ENCODE assay signal across 8 cellular contexts in the genomic region with DNA sequence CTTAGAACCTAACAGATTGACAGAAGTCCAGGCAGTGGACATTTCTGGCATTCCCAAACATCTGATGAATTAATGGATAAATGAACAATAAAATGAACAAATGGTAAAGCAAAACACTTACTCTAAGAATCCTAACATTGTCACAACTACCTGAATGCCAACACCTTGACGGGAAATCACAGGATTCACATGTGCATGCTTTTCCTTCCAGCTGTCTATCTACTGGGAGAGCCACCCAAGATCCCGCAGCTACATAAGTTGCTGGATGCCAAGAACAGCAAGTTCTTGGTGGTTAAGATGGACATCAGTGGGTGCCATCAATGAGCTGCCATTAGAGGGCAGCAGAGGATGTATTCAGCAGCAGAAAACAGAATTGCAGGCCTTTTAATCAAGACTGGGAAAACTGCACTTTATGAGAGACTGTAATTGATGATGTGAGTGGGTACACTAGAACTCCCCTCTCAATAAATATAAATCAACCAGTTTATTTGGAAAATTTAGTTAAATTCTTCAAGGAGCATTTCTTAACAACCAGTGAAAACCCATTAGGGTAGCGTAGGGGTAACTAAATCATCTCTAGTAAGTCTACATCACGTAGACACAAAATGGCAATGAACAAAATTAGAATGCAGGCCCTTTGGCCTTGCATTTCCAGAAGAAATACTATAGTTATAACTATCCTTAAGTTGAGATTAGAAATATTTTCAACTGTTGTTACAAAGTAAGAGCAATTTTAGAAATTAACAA. TPM values are rescaled to one million over a fixed set of nuclear protein-coding genes. Genes with fewer than 3 reads are reported as not detected.
DNase-seq lines count a peak whose midpoint lies in the region; ATAC-seq and TF ChIP-seq lines count a peak whose summit lies in the region.

No MANE protein-coding gene starts in this region.

- no peak overlapping the region for H3K4me3 Mint-ChIP-seq in activated naive CD4-positive, alpha-beta T cell treated with anti-CD3 and anti-CD28 coated beads for 36 hours
- H3K4me3 Mint-ChIP-seq in glutamatergic neuron (ENCODE audit: unreplicated experiment): no peak overlapping the region

- ATAC-seq in GM21360 (IDR thresholded peaks at IDR 0.05; ENCODE audit: unreplicated experiment) (peak; percentile 84), PC-3 (peak; percentile 91), aorta (ENCODE audit: low FRiP score) (peak; percentile 91)

- no peak overlapping the region for H3K18ac ChIP-seq in trophoblast cell (ENCODE audit: low read length)

- no peak overlapping the region for H3K4ac ChIP-seq in trophoblast cell (ENCODE audit: low read depth, low read length)

- H3K27me3 ChIP-seq in PC-3 (ENCODE audit: low read length) (no peaks in the 10 kb centered on the region), trophoblast cell (ENCODE audit: insufficient read depth, low read length) (no peaks in the 10 kb centered on the region), aorta (ENCODE audit: control insufficient read depth in 1 of 2, insufficient read depth in 2 of 2, low read length in 1 of 2) (no peaks in the 10 kb centered on the region)

- peak; percentile 90 for TF ChIP-seq RAD21 in Ishikawa (IDR thresholded peaks at IDR 0.05; ENCODE audit: low read depth)

- H4K91ac ChIP-seq in trophoblast cell (ENCODE audit: low read depth, low read length): no peak overlapping the region

- BruUV-seq in PC-3 (replicated peaks; lab: Mats Ljungman, UMichigan): no TSS peak

- no peak overlapping the region for H4K8ac ChIP-seq in trophoblast cell (ENCODE audit: low read depth, low read length)

- H3K36me3 ChIP-seq in PC-3 (ENCODE audit: low read depth, low read length) (no peaks in the 10 kb centered on the region), trophoblast cell (ENCODE audit: control insufficient read depth in 1 of 2, insufficient read depth in 2 of 2, low read length in 2 of 2) (no peaks in the 10 kb centered on the region), aorta (ENCODE audit: control insufficient read depth in 1 of 2, insufficient read depth in 2 of 2, low read length in 1 of 2) (no peaks in the 10 kb centered on the region)

- H3K27ac ChIP-seq in PC-3 (ENCODE audit: low read length) (no peak overlapping the region), trophoblast cell (ENCODE audit: low read depth, low read length) (no peak overlapping the region), aorta (ENCODE audit: low read depth in 1 of 2, low read length in 2 of 2) (no peak overlapping the region)

- no peak overlapping the region for H2BK5ac ChIP-seq in trophoblast cell (ENCODE audit: low read depth, low read length, poor library complexity)

- H3K4me1 ChIP-seq in PC-3 (ENCODE audit: insufficient read depth, low read length) (0 out of 2 replicates have a peak, but pooled peaks cover 3% of the 10 kb centered on the region), trophoblast cell (ENCODE audit: control insufficient read depth in 1 of 2, insufficient read depth in 2 of 2, low read length in 2 of 2) (no peaks in the 10 kb centered on the region), aorta (ENCODE audit: control insufficient read depth in 1 of 2, insufficient read depth in 2 of 2, low read length in 2 of 2) (peaks cover 0 to 3% of the 10 kb centered on the region in 2 donors)

- no peak overlapping the region for H3K23ac ChIP-seq in trophoblast cell (ENCODE audit: low read length)

- no peaks in the 10 kb centered on the region for H4K20me1 ChIP-seq in PC-3 (ENCODE audit: low read length)

- TF ChIP-seq CTCF in PC-3 (conservative IDR thresholded peaks at IDR 0.05; ENCODE audit: low read depth, low read length) (peak; percentile 95), glutamatergic neuron (IDR thresholded peaks at IDR 0.05; ENCODE audit: partially characterized antibody, unreplicated experiment) (peak; percentile 78)

- POLR2A ChIA-PET in PC-3 (lab: Charles Lee; ENCODE audit: unreplicated experiment): no interaction called here

- H3K79me2 ChIP-seq in PC-3 (ENCODE audit: low read length) (peaks cover 24% of the 10 kb centered on the region; the same call in 1 of the 2 replicates), trophoblast cell (ENCODE audit: control insufficient read depth, insufficient read depth, low read length, poor library complexity) (no peaks in the 10 kb centered on the region)

- H3K9me3 ChIP-seq in PC-3 (ENCODE audit: low read length): no peaks in the 10 kb centered on the region
- no peaks in the 10 kb centered on the region for H3K9me3 ChIP-seq in trophoblast cell (ENCODE audit: insufficient read depth, low read depth, low read length)
- H3K9me3 ChIP-seq in aorta (ENCODE audit: control insufficient read depth, low read length): no peaks in the 10 kb centered on the region

- CTCF ChIA-PET in PC-3 (lab: Charles Lee): interaction anchor here (0.6 to 1.1 kb wide), 7 partner anchors 26 to 299 kb away, joined by 3 to 8 read pairs (median 3); no protein-coding TSS in a partner anchor
- CTCF ChIA-PET in activated naive CD4-positive, alpha-beta T cell treated with anti-CD3 and anti-CD28 coated beads for 36 hours (lab: Charles Lee): interaction anchor here (0.6 to 1.5 kb wide), 10 partner anchors 11 to 228 kb away, joined by 3 to 7 read pairs (median 3); no protein-coding TSS in a partner anchor

- H3K27me3 Mint-ChIP-seq in activated naive CD4-positive, alpha-beta T cell treated with anti-CD3 and anti-CD28 coated beads for 36 hours (ENCODE audit: low read depth): no peaks in the 10 kb centered on the region
- H3K27me3 Mint-ChIP-seq in glutamatergic neuron (ENCODE audit: unreplicated experiment): no peaks in the 10 kb centered on the region

- no peaks in the 10 kb centered on the region for H3K4me1 Mint-ChIP-seq in activated naive CD4-positive, alpha-beta T cell treated with anti-CD3 and anti-CD28 coated beads for 36 hours (ENCODE audit: low read depth)
- no peaks in the 10 kb centered on the region for H3K4me1 Mint-ChIP-seq in glutamatergic neuron (ENCODE audit: low read depth, unreplicated experiment)

- no peak overlapping the region for H3K14ac ChIP-seq in trophoblast cell (ENCODE audit: low read length)

- no peak overlapping the region for H3K27ac Mint-ChIP-seq in activated naive CD4-positive, alpha-beta T cell treated with anti-CD3 and anti-CD28 coated beads for 36 hours
- no peak overlapping the region for H3K27ac Mint-ChIP-seq in glutamatergic neuron (ENCODE audit: unreplicated experiment)

- H3K9ac ChIP-seq in PC-3 (ENCODE audit: low read length) (no peak overlapping the region), trophoblast cell (ENCODE audit: low read length) (no peak overlapping the region)

- no peak overlapping the region for H2AFZ ChIP-seq in PC-3 (ENCODE audit: low read length)
- H2AFZ ChIP-seq in trophoblast cell (ENCODE audit: insufficient read depth, low read length, poor library complexity): no peak overlapping the region

- H3F3A ChIP-seq in PC-3 (ENCODE audit: low read length, unreplicated experiment): no peaks in the 10 kb centered on the region

- H3K9me3 Mint-ChIP-seq in activated naive CD4-positive, alpha-beta T cell treated with anti-CD3 and anti-CD28 coated beads for 36 hours: no peaks in the 10 kb centered on the region
- peaks cover 6% of the 10 kb centered on the region for H3K9me3 Mint-ChIP-seq in glutamatergic neuron (ENCODE audit: unreplicated experiment)

- peak; percentile 81 for DNase-seq in DMS 273 (lab: John Stamatoyannopoulos, UW; ENCODE audit: unreplicated experiment)
- DNase-seq in PC-3: peak; percentile 86
- DNase-seq in activated naive CD4-positive, alpha-beta T cell treated with anti-CD3 and anti-CD28 coated beads for 36 hours: peak; percentile 70
- DNase-seq in glutamatergic neuron: peak; percentile 69
- peak; percentile 57 to 81 for DNase-seq in trophoblast cell
- peak; percentile 75 to 77 for DNase-seq in aorta

- H2AK5ac ChIP-seq in trophoblast cell (ENCODE audit: low read length): no peak overlapping the region

- H3K4me3 ChIP-seq in PC-3 (ENCODE audit: low read length) (no peak overlapping the region), trophoblast cell (ENCODE audit: low read depth, low read length) (no peak overlapping the region), aorta (ENCODE audit: low read length in 2 of 2) (no peak overlapping the region)

- no peak overlapping the region for H2BK120ac ChIP-seq in trophoblast cell (ENCODE audit: insufficient read depth, low read length, poor library complexity)

- intact Hi-C loops in PC-3 (cut with micrococcal nuclease): no loop called here
- intact Hi-C loops in activated naive CD4-positive, alpha-beta T cell treated with anti-CD3 and anti-CD28 coated beads for 36 hours (cut with micrococcal nuclease): loop anchor here (1.0 kb wide), 4 partner anchors 121 to 532 kb away; no protein-coding TSS in a partner anchor
- intact Hi-C loops in aorta (cut with DNase I): loop anchor here (1.0 to 10.0 kb wide), 3 partner anchors 45 to 222 kb away; partner anchors contain the start of gene SESTD1 (in 1 of the 2)

- H3K79me1 ChIP-seq in trophoblast cell (ENCODE audit: low read length): no peaks in the 10 kb centered on the region

- no peak overlapping the region for H4K12ac ChIP-seq in trophoblast cell (ENCODE audit: low read depth, low read length)

- H3K9me2 ChIP-seq in PC-3 (replicated peaks; ENCODE audit: low read length): no peaks in the 10 kb centered on the region

- no peaks in the 10 kb centered on the region for H3K36me3 Mint-ChIP-seq in activated naive CD4-positive, alpha-beta T cell treated with anti-CD3 and anti-CD28 coated beads for 36 hours (ENCODE audit: low read depth)
- peaks cover 22% of the 10 kb centered on the region for H3K36me3 Mint-ChIP-seq in glutamatergic neuron (ENCODE audit: unreplicated experiment)

- no CpG with 5 or more reads among the region's 4 CpGs for WGBS in trophoblast cell (ENCODE audit: extremely low coverage, insufficient coverage, insufficient read length)
- 47 to 49% methylated on average over 4 of the region's 4 CpGs for WGBS in aorta, 2 donors

- no peak overlapping the region for H2BK12ac ChIP-seq in trophoblast cell (ENCODE audit: low read length)

- H3K4me2 ChIP-seq in PC-3 (ENCODE audit: low read length) (no peak overlapping the region), trophoblast cell (ENCODE audit: low read length) (no peak overlapping the region)

- no peak for TF ChIP-seq EP300 in Ishikawa (IDR thresholded peaks at IDR 0.05; ENCODE audit: borderline replicate concordance)

TF ChIP-seq in Ishikawa, 13 proteins besides CTCF, POLR2A, EP300 and RAD21:
- TF ChIP-seq EGR1 (IDR thresholded peaks at IDR 0.05) (no peak), CEBPB (IDR thresholded peaks at IDR 0.05) (no peak), TCF12 (IDR thresholded peaks at IDR 0.05; ENCODE audit: low read depth) (no peak), TAF1 (IDR thresholded peaks at IDR 0.05; ENCODE audit: low read depth) (no peak)

RNA-seq across cellular contexts. Expression of gene SESTD1, which starts 45.6 kb away (rescaled TPM):
- 12.2 and 21.3 TPM in 2 replicates for total RNA-seq in PC-3 (2014; rRNA removed)
- 10 to 100 TPM; 11.3 to 12.4 TPM for total RNA-seq in activated naive CD4-positive, alpha-beta T cell treated with anti-CD3 and anti-CD28 coated beads for 36 hours
- total RNA-seq in glutamatergic neuron (ENCODE audit: unreplicated experiment): 152 TPM
- polyA plus RNA-seq in trophoblast cell (2013): 84.1 and 90.7 TPM in 2 replicates
- total RNA-seq in aorta: 100 to 1,000 TPM; 157 to 159 TPM
- polyA plus RNA-seq in aorta: 10 to 100 TPM; 39.2 to 51.6 TPM
